26 cellular contexts compared by ENCODE assay signal in the genomic region with DNA sequence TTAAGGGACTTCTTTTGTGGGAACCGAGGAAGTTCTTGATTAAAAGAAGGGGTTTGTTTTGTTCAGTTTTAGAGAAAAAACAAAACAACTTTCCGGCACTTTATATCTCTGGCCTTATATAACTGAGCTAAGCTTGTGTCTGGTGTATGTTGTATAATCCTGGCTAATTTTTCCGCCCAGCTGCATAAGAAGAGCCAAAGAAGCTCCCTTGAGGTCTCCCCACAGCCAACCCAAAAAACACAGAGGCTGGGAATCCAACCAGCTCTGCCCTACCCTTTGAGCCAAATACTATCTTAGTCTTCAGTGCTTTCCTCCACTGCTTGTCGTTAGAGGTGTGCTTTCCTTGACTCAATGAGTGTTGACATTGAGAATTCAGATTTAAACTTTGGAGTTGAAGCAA.
"Had no signal": no experiment of that assay in that cellular context is flagged by ENCODE, and none has a peak within 500 bp of the region (broad histone marks: within the 10 kb centered on the region; RNA-seq: fewer than 3 reads in every experiment).

No MANE protein-coding gene starts in this region.

- H3K4me1 Mint-ChIP-seq: activated naive CD8-positive, alpha-beta T cell treated with anti-CD3 and anti-CD28 coated beads, Interleukin-2, amount 10 ng/mL, durations not matched to agents 7 days and 5 days; IgD-negative memory B cell had no signal

- ATAC-seq: activated CD4-positive, CD25-positive, alpha-beta regulatory T cell treated with anti-CD3 and anti-CD28 coated beads, Interleukin-2, amount 50 U/mL, for 24 hours; activated CD8-positive, alpha-beta T cell treated with anti-CD3 and anti-CD28 coated beads for 36 hours; activated T-cell treated with anti-CD3 and anti-CD28 coated beads, Interleukin-2, amount 50 U/mL, for 72 hours; Panc1 had no signal

- H3K9me3 ChIP-seq: adrenal gland, breast epithelium had no signal

- DNase-seq: activated CD4-positive, alpha-beta T cell treated with anti-CD3 and anti-CD28 coated beads for 4 hours; activated CD8-positive, alpha-beta memory T cell treated with anti-CD3 and anti-CD28 coated beads, Interleukin-2, amount 50 U/mL, for 4 hours; activated CD8-positive, alpha-beta T cell treated with anti-CD3 and anti-CD28 coated beads for 36 hours; activated naive CD4-positive, alpha-beta T cell treated with anti-CD3 and anti-CD28 coated beads, Interleukin-2, amount 50 U/mL, for 16 hours; activated naive CD8-positive, alpha-beta T cell treated with anti-CD3 and anti-CD28 coated beads, Interleukin-2, amount 10 ng/mL, durations not matched to agents 7 days and 5 days; activated T-cell treated with anti-CD3 and anti-CD28 coated beads, Interleukin-2, amount 50 U/mL, for 72 hours; adrenal gland; anterior cingulate cortex; KG1; NCI-H1048; NCI-H1417; NCI-H1694; NCI-H2029; NCI-H2107; NCI-H2171 treated with DMSO at 0.1 percent for 48 hours; NCI-H226; NCI-H526; NCI-H82; RPMI8226; SHP77 had no signal

- H3K27ac Mint-ChIP-seq: activated CD8-positive, alpha-beta T cell treated with anti-CD3 and anti-CD28 coated beads for 36 hours; activated naive CD8-positive, alpha-beta T cell treated with anti-CD3 and anti-CD28 coated beads, Interleukin-2, amount 10 ng/mL, durations not matched to agents 7 days and 5 days; activated T-cell treated with anti-CD3 and anti-CD28 coated beads, Interleukin-2, amount 50 U/mL, for 72 hours; activated T-helper 2 cell treated with anti-CD3 and anti-CD28 coated beads, Interferon-gamma antibody, Interleukin-2, Interleukin-4, amounts not matched to agents 10 μg/mL and 5 μg/mL and 100 μg/mL, durations not matched to agents 14 hours and 24 hours and 36 hours; IgD-negative memory B cell; T-helper 1 cell treated with Interleukin-12 subunit alpha and Interleukin-12 subunit beta and Interleukin-4 antibody, amounts not matched to agents 30 μg/mL and 1 μg/mL, for 36 hours had no signal

- H3K36me3 Mint-ChIP-seq: activated naive CD8-positive, alpha-beta T cell treated with anti-CD3 and anti-CD28 coated beads, Interleukin-2, amount 10 ng/mL, durations not matched to agents 7 days and 5 days; IgD-negative memory B cell had no signal

- H3K4me3 Mint-ChIP-seq: activated CD8-positive, alpha-beta T cell treated with anti-CD3 and anti-CD28 coated beads for 36 hours; activated naive CD8-positive, alpha-beta T cell treated with anti-CD3 and anti-CD28 coated beads, Interleukin-2, amount 10 ng/mL, durations not matched to agents 7 days and 5 days; activated T-cell treated with anti-CD3 and anti-CD28 coated beads, Interleukin-2, amount 50 U/mL, for 72 hours; IgD-negative memory B cell; T-helper 1 cell treated with Interleukin-12 subunit alpha and Interleukin-12 subunit beta and Interleukin-4 antibody, amounts not matched to agents 30 μg/mL and 1 μg/mL, for 36 hours had no signal

- H3K27me3 ChIP-seq: adrenal gland, breast epithelium had no signal

- H3K4me1 ChIP-seq: adrenal gland, breast epithelium had no signal

- H3K36me3 ChIP-seq: adrenal gland, breast epithelium had no signal

- H3K27ac ChIP-seq: adrenal gland, breast epithelium had no signal

- H3K9me3 Mint-ChIP-seq: activated CD8-positive, alpha-beta T cell treated with anti-CD3 and anti-CD28 coated beads for 36 hours; activated naive CD8-positive, alpha-beta T cell treated with anti-CD3 and anti-CD28 coated beads, Interleukin-2, amount 10 ng/mL, durations not matched to agents 7 days and 5 days; activated T-cell treated with anti-CD3 and anti-CD28 coated beads, Interleukin-2, amount 50 U/mL, for 72 hours; activated T-helper 2 cell treated with anti-CD3 and anti-CD28 coated beads, Interferon-gamma antibody, Interleukin-2, Interleukin-4, amounts not matched to agents 10 μg/mL and 5 μg/mL and 100 μg/mL, durations not matched to agents 14 hours and 24 hours and 36 hours; IgD-negative memory B cell; T-helper 1 cell treated with Interleukin-12 subunit alpha and Interleukin-12 subunit beta and Interleukin-4 antibody, amounts not matched to agents 30 μg/mL and 1 μg/mL, for 36 hours had no signal

- H3K4me3 ChIP-seq: adrenal gland, breast epithelium had no signal
